26 cellular contexts compared by ENCODE assay signal in the genomic region with DNA sequence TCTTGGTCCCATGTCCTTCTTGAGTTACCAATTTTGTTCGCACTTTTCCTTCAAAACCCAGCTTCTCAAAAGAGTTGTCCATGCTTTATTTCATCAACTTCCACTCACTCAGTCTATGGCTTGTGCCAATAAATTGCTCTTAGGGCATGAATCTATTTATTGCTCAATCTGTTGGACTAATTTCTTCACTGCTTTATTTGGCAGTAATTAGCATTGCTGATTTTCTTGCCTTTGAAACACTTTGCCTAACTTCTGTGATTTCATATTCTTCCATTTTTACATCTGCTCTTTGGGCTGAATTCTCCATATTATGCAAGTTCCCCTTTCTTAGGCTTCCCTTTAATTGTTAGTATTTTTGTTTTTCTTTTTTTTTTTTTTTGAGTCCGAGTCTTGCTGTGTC. TPM values are rescaled to one million over a fixed set of nuclear protein-coding genes. Genes with fewer than 3 reads are reported as not detected.
DNase-seq lines count a peak whose midpoint lies in the region; ATAC-seq and TF ChIP-seq lines count a peak whose summit lies in the region.
"Had no signal": no experiment of that assay in that cellular context is flagged by ENCODE, and none has a peak within 500 bp of the region (broad histone marks: within the 10 kb centered on the region; RNA-seq: fewer than 3 reads in every experiment).

No MANE protein-coding gene starts in this region.

- H3K27me3 ChIP-seq in gastroesophageal sphincter = no peaks in the 10 kb centered on the region
- H3K27me3 ChIP-seq in H7 (ENCODE audit: control insufficient read depth, insufficient read depth, low read length) = no peaks in the 10 kb centered on the region
- H3K27me3 ChIP-seq: adrenal gland, SJCRH30 had no signal

- DNase-seq in CD14-positive monocyte (ENCODE audit: low spot score) = no peak
- DNase-seq in NOMO-1 treated with DMSO at 0.1 percent for 48 hours (lab: John Stamatoyannopoulos, UW; ENCODE audit: unreplicated experiment) = peak; percentile 64
- no peak for DNase-seq in omental fat pad (ENCODE audit: low spot score)
- no peak for DNase-seq in H7
- no peak for DNase-seq in dermis blood vessel endothelial cell
- DNase-seq in NCI-H1417 (lab: John Stamatoyannopoulos, UW) = no peak
- DNase-seq: activated CD4-positive, alpha-beta T cell treated with anti-CD3 and anti-CD28 coated beads for 1 hour; activated CD8-positive, alpha-beta memory T cell treated with anti-CD3 and anti-CD28 coated beads for 24 hours; activated naive CD4-positive, alpha-beta T cell; activated T-cell treated with anti-CD3 and anti-CD28 coated beads, Interleukin-2, amount 50 U/mL, for 1 hour; adrenal gland; CD4-positive, CD25-positive, alpha-beta regulatory T cell; effector memory CD4-positive, alpha-beta T cell; foreskin melanocyte; HCEC 1CT; islet precursor cell; NCI-H1436; NCI-H2107; NCI-H446 treated with DMSO at 0.1 percent for 48 hours; nucleus accumbens; SJCRH30; stimulated activated CD4-positive, alpha-beta T cell treated with anti-CD3 and anti-CD28 coated beads, Interleukin-4, amount 100 ng/mL, for 1 hour; T-helper 1 cell had no signal

- H3K27ac Mint-ChIP-seq in CD14-positive monocyte = peak overlapping the region; percentile 78 to 95 (median 93)
- H3K27ac Mint-ChIP-seq: CD4-positive, CD25-positive, alpha-beta regulatory T cell had no signal

- H3K36me3 ChIP-seq in gastroesophageal sphincter (peaks cover 0 to 92% of the 10 kb centered on the region in 2 donors), H7 (replicated peaks; ENCODE audit: control insufficient read depth, insufficient read depth, low read length) (peaks cover 7% of the 10 kb centered on the region)

- peak; percentile 85 for ATAC-seq in gastroesophageal sphincter
- peak; percentile 89 for ATAC-seq in omental fat pad (ENCODE audit: low FRiP score)
- ATAC-seq: stimulated activated memory B cell treated with anti-CD40 and anti-IgM and Interleukin-4, amounts not matched to agents 10 μg/mL and 1 μg/mL and 100 μg/mL, for 72 hours had no signal

- peak overlapping the region in 1 of 4 donors; percentile 47 for H3K27ac ChIP-seq in gastroesophageal sphincter
- H3K27ac ChIP-seq: SJCRH30 had no signal

- no peaks in the 10 kb centered on the region for H3K9me3 ChIP-seq in gastroesophageal sphincter
- H3K9me3 ChIP-seq: adrenal gland, SJCRH30 had no signal

- TF ChIP-seq CTCF in CD14-positive monocyte (IDR thresholded peaks at IDR 0.05) (no peak), gastroesophageal sphincter (IDR thresholded peaks at IDR 0.05) (no peak), omental fat pad (IDR thresholded peaks at IDR 0.05) (no peak)

- intact Hi-C loops in CD14-positive monocyte (cut with micrococcal nuclease) = no loop called here

- TF ChIP-seq EP300 in gastroesophageal sphincter (IDR thresholded peaks at IDR 0.05) = no peak

- H3K4me3 ChIP-seq in gastroesophageal sphincter = no peak overlapping the region
- no peak overlapping the region for H3K4me3 ChIP-seq in H7 (ENCODE audit: insufficient read depth, low read depth, low read length)
- H3K4me3 ChIP-seq: adrenal gland, SJCRH30 had no signal

- H3K27me3 Mint-ChIP-seq in CD14-positive monocyte (ENCODE audit: low read depth in 3 of 3) = no peaks in the 10 kb centered on the region
- H3K27me3 Mint-ChIP-seq: CD4-positive, CD25-positive, alpha-beta regulatory T cell; memory B cell; stimulated activated memory B cell treated with anti-CD40 and anti-IgM and Interleukin-4, amounts not matched to agents 10 μg/mL and 1 μg/mL and 100 μg/mL, for 72 hours had no signal

- peak overlapping the region; percentile 47 to 52 for H3K4me3 Mint-ChIP-seq in CD14-positive monocyte
- H3K4me3 Mint-ChIP-seq: CD4-positive, CD25-positive, alpha-beta regulatory T cell; memory B cell; stimulated activated memory B cell treated with anti-CD40 and anti-IgM and Interleukin-4, amounts not matched to agents 10 μg/mL and 1 μg/mL and 100 μg/mL, for 72 hours had no signal

- peaks cover 23% of the 10 kb centered on the region for H3K4me1 Mint-ChIP-seq in CD14-positive monocyte

- peaks cover 0 to 2% (median 0%) of the 10 kb centered on the region in 7 donors for H3K9me3 Mint-ChIP-seq in CD14-positive monocyte

- peaks cover 75 to 80% of the 10 kb centered on the region in 2 donors for H3K36me3 Mint-ChIP-seq in CD14-positive monocyte

- 75% methylated on average over 2 of the region's 2 CpGs; no CpG with 5 or more reads in 1 of the 2 donors for WGBS in gastroesophageal sphincter (ENCODE audit: low coverage in 1 of 2), 2 donors

- H3K4me1 ChIP-seq in gastroesophageal sphincter = peaks cover 0 to 21% (median 0%) of the 10 kb centered on the region in 3 donors
- H3K4me1 ChIP-seq: SJCRH30 had no signal

- no peak for TF ChIP-seq POLR2A in gastroesophageal sphincter (IDR thresholded peaks at IDR 0.05)

RNA-seq across cellular contexts. Expression of a gene that starts 16.8 kb away (rescaled TPM):
- 10 to 100 TPM; 54.5 to 73.6 TPM for polyA plus RNA-seq in CD14-positive monocyte
- total RNA-seq in gastroesophageal sphincter (100 to 1,000 TPM in 3 of 4 donors, 10 to 100 TPM in 1; 79.3 to 246 (median 148) TPM), omental fat pad (100 to 1,000 TPM in 1 of 4 donors, 10 to 100 TPM in 3; 46.0 to 112 (median 59.2) TPM), dermis blood vessel endothelial cell (53.8 and 151 TPM in 2 replicates)
- total RNA-seq in H7 (2014; rRNA removed; shearing (Covaris generic)) = 58.5 and 65.1 TPM in 2 replicates
